In the genomic region with DNA sequence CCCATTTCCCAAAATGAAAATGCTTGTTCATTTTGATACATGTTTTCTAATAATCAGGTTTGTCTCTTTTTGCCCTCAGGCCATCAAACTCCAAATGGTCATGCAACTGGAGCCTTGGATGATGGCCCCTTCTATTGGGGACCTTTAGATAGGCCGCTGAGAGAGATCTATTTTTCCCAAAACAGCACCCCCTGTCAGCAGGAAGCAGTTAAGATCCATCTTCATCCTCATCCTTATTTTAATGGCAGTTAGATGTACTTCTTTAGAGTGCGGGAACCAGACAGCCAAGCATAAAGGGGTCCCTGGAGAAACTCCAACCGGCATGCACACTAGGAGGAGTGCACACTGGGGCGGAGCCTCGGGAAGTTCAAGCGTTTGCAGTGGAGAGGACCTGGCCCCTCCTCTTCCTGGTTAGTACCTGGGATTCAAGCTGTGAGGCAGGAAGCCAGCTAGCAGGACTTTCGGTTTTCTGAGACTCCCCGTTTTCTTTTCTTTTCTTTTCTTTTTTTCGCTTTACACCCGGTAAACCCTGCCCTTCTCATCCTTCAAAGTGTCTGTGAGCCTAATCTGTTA, we compare ENCODE assay signal across 13 cellular contexts. TPM values are rescaled to one million over a fixed set of nuclear protein-coding genes. Genes with fewer than 3 reads are reported as not detected.
DNase-seq lines count a peak whose midpoint lies in the region; ATAC-seq and TF ChIP-seq lines count a peak whose summit lies in the region.
"Had no signal": no experiment of that assay in that cellular context is flagged by ENCODE, and none has a peak within 500 bp of the region (broad histone marks: within the 10 kb centered on the region; RNA-seq: fewer than 3 reads in every experiment).

No MANE protein-coding gene starts in this region.

- H3K27me3 Mint-ChIP-seq in osteocyte (ENCODE audit: unreplicated experiment) = no peaks in the 10 kb centered on the region
- H3K27me3 Mint-ChIP-seq: naive B cell had no signal

- DNase-seq in DMS53 (lab: John Stamatoyannopoulos, UW) (peak; percentile 26), DMS53 treated with DMSO at 0.1 percent for 48 hours (lab: John Stamatoyannopoulos, UW; ENCODE audit: unreplicated experiment) (no peak), NCI-H146 treated with DMSO at 0.1 percent for 48 hours (lab: John Stamatoyannopoulos, UW; ENCODE audit: unreplicated experiment) (peak; percentile 32), dermis blood vessel endothelial cell (peak; percentile 4), osteocyte (ENCODE audit: extremely low spot score, unreplicated experiment) (no peak), NCI-H226 (no peak), right atrium auricular region (ENCODE audit: low spot score) (no peak)
- DNase-seq: anterior cingulate cortex; Kasumi-1; naive B cell; stimulated activated CD4-positive, alpha-beta T cell treated with anti-CD3 and anti-CD28 coated beads, Interleukin-12 subunit alpha, Interleukin-12 subunit beta, amount 100 ng/mL, for 4 hours; T-helper 9 cell had no signal

- H3K27me3 ChIP-seq in right atrium auricular region = no peaks in the 10 kb centered on the region

- H3K4me3 ChIP-seq in right atrium auricular region = no peak overlapping the region

- no peaks in the 10 kb centered on the region for H3K4me1 ChIP-seq in right atrium auricular region

- no peaks in the 10 kb centered on the region for H3K36me3 Mint-ChIP-seq in osteocyte (ENCODE audit: unreplicated experiment)
- H3K36me3 Mint-ChIP-seq: naive B cell had no signal

- H3K27ac Mint-ChIP-seq in osteocyte (ENCODE audit: unreplicated experiment) = no peak overlapping the region

- H3K9me3 Mint-ChIP-seq in osteocyte (ENCODE audit: unreplicated experiment) = no peaks in the 10 kb centered on the region

- no peaks in the 10 kb centered on the region for H3K4me1 Mint-ChIP-seq in osteocyte (ENCODE audit: unreplicated experiment)
- H3K4me1 Mint-ChIP-seq: naive B cell had no signal

- no peak overlapping the region for H3K27ac ChIP-seq in right atrium auricular region

- no peaks in the 10 kb centered on the region for H3K9me3 ChIP-seq in right atrium auricular region

- no peak for ATAC-seq in HG02642 (IDR thresholded peaks at IDR 0.05; ENCODE audit: poor library complexity, unreplicated experiment)

- no peaks in the 10 kb centered on the region for H3K36me3 ChIP-seq in right atrium auricular region

- TF ChIP-seq CTCF in osteocyte (IDR thresholded peaks at IDR 0.05) (peak; percentile 27), right atrium auricular region (IDR thresholded peaks at IDR 0.05) (no peak)

- no peak overlapping the region for H3K4me3 Mint-ChIP-seq in osteocyte (ENCODE audit: unreplicated experiment)

RNA-seq across cellular contexts. Expression of a gene that starts 31.9 kb away (rescaled TPM):
- not detected in 2 replicates for total RNA-seq in dermis blood vessel endothelial cell
- not detected in 2 replicates for total RNA-seq in osteocyte
- not detected for total RNA-seq in right atrium auricular region

Comparison
In these comparisons a context has a peak if more than half of its experiments do, and no peak if none do; other contexts are left out.
1. DNase-seq: peak in DMS53 (single experiment), NCI-H146 treated with DMSO at 0.1 percent for 48 hours (single experiment) and dermis blood vessel endothelial cell (single experiment); none in DMS53 treated with DMSO at 0.1 percent for 48 hours (single experiment), osteocyte (single experiment), NCI-H226 (single experiment) and right atrium auricular region (single experiment).